In the genomic region with DNA sequence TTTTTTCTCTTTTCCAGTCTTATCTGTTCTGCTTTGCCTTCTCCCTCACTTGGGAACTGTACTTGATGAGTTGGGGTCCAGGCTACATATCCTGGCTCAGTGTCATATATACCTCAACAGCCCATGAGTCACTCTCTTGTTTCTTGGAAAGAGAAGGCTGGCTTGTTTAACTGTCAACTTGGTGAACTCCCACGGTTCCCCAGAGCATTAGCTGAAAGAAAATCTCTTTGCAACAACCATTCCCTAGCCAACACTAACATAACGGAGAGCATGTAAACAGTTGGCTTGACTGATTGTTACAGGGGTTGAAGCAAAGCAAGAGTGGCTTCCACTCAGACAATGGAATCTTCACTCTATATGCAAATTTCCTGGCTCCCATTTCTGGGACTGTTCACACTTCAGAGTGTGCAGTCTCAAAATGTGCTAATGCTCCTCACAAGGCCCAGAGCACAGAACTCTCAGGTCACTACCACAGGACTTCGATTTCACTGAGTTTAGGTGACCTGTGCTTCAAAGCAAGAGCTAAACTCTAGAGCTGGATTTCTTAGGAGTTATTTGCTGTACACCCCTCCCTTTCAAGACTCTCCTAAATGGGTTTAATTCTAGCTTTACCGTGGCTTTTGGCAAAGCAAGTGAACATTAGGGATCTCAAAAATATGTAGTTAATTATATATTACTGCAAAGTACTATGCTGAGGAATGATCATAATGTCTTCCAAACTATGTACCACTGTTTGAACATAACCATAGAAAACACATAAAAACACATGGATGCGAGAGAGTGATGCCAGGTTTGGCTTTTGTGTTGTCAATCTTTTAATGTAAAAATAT, we compare ENCODE assay signal across 9 cellular contexts.
DNase-seq lines count a peak whose midpoint lies in the region; ATAC-seq and TF ChIP-seq lines count a peak whose summit lies in the region.
"Had no signal": no experiment of that assay in that cellular context is flagged by ENCODE, and none has a peak within 500 bp of the region (broad histone marks: within the 10 kb centered on the region; RNA-seq: fewer than 3 reads in every experiment).

No MANE protein-coding gene starts in this region.

- H3K4me2 ChIP-seq in IMR-90 (ENCODE audit: low read depth, low read length) (peak overlapping the region; percentile 76), smooth muscle cell (peak overlapping the region; percentile 72)

- H3K4me3 ChIP-seq in IMR-90 (ENCODE audit: insufficient read depth, low read depth, low read length), result no peak overlapping the region
- H3K4me3 ChIP-seq in smooth muscle cell, result no peak overlapping the region

- TF ChIP-seq CTCF in IMR-90 (conservative IDR thresholded peaks at IDR 0.05; ENCODE audit: low read depth, low read length) (no peak), smooth muscle cell (IDR thresholded peaks at IDR 0.05; ENCODE audit: borderline replicate concordance, insufficient read depth, poor library complexity, severe bottlenecking) (no peak), GM10248 (IDR thresholded peaks at IDR 0.05; ENCODE audit: control extremely low read depth, extremely low read depth, low read depth, missing control alignments) (no peak)

- peak; percentile 90 for ATAC-seq in IMR-90 (ENCODE audit: low read depth)

- 0 out of 3 replicates have a peak overlapping the region, but pooled peaks have one; percentile 21 for H2BK15ac ChIP-seq in IMR-90 (ENCODE audit: low read depth, low read length)

- WGBS in IMR-90 (ENCODE audit: extremely low coverage in 2 of 2, insufficient read length in 1 of 2), 2 experiments, result no CpG with 5 or more reads among the region's 5 CpGs
- WGBS in smooth muscle cell (ENCODE audit: low lambda C conversion rate), result 26% methylated on average over 5 of the region's 5 CpGs

- DNase-seq in IMR-90 (peak; percentile 95), amniotic epithelial cell (ENCODE audit: low read depth) (peak; percentile 98), hepatic stellate cell (ENCODE audit: low spot score) (peak; percentile 53), smooth muscle cell (lab: John Stamatoyannopoulos, UW; ENCODE audit: unreplicated experiment) (no peak), GM10248 (ENCODE audit: extremely low spot score) (no peak), NCI-H1048 (lab: John Stamatoyannopoulos, UW) (no peak), NCI-H69 (lab: John Stamatoyannopoulos, UW) (no peak)
- DNase-seq: naive B cell, NCI-H187 treated with DMSO at 0.1 percent for 48 hours had no signal

- H3K36me3 ChIP-seq in IMR-90 (ENCODE audit: control insufficient read depth, insufficient read depth, low read length) (no peaks in the 10 kb centered on the region), smooth muscle cell (ENCODE audit: low read depth) (no peaks in the 10 kb centered on the region)

- no peaks in the 10 kb centered on the region for H3K79me2 ChIP-seq in smooth muscle cell (ENCODE audit: low read depth)

- BruUV-seq in IMR-90 (replicated peaks; lab: Mats Ljungman, UMichigan), result no TSS peak

- peak overlapping the region in 1 of 2 experiments; percentile 10; a peak in 1 of 4 replicates for H4K8ac ChIP-seq in IMR-90 (ENCODE audit: low read depth in 2 of 2, low read length in 2 of 2)

- H2BK20ac ChIP-seq in IMR-90 (ENCODE audit: low read depth, low read length), result peak overlapping the region; percentile 41

- H3K56ac ChIP-seq in IMR-90 (ENCODE audit: extremely low read depth, insufficient read depth, low read length), result peak overlapping the region; percentile 22; the same call in 1 of the 2 replicates

- no peaks in the 10 kb centered on the region for H3K9me3 ChIP-seq in IMR-90 (ENCODE audit: control insufficient read depth, insufficient read depth, low read length)
- H3K9me3 ChIP-seq in smooth muscle cell (replicated peaks; ENCODE audit: low read depth), result no peaks in the 10 kb centered on the region

- H2BK120ac ChIP-seq in IMR-90 (ENCODE audit: low read depth, low read length), result peak overlapping the region; percentile 59; the same call in 1 of the 2 replicates

- in situ Hi-C loops in IMR-90 (cut with MboI; ENCODE audit: low sequenced_read_pairs), result no loop called here

- H2AK9ac ChIP-seq in IMR-90 (replicated peaks; ENCODE audit: low read depth, low read length, poor library complexity), result no peak overlapping the region

- H4K20me1 ChIP-seq in IMR-90 (ENCODE audit: insufficient read depth, low read length) (no peaks in the 10 kb centered on the region), smooth muscle cell (ENCODE audit: low read depth) (no peaks in the 10 kb centered on the region)

- peaks cover 12% of the 10 kb centered on the region for H3F3A ChIP-seq in smooth muscle cell (ENCODE audit: low read depth)

- H2AK5ac ChIP-seq in IMR-90 (ENCODE audit: low read depth, low read length), result peak overlapping the region; percentile 51

- H4K91ac ChIP-seq in IMR-90 (ENCODE audit: insufficient read depth, low read depth, low read length), result peak overlapping the region; percentile 15; the same call in 1 of the 2 replicates

- intact Hi-C loops in IMR-90 (cut with micrococcal nuclease), result loop anchor here (5.0 kb wide), 1 partner anchor 900 kb away; the partner anchor contains the start of gene MARCKS

- no peaks in the 10 kb centered on the region for H3K27me3 ChIP-seq in IMR-90 (ENCODE audit: control insufficient read depth, insufficient read depth, low read length)
- no peaks in the 10 kb centered on the region for H3K27me3 ChIP-seq in smooth muscle cell (ENCODE audit: low read depth)

- peak overlapping the region; percentile 49; the same call in 1 of the 2 replicates for H3K23ac ChIP-seq in IMR-90 (ENCODE audit: low read depth, low read length)

- H3K4me1 ChIP-seq in IMR-90 (ENCODE audit: control insufficient read depth, insufficient read depth, low read length) (peaks cover 2% of the 10 kb centered on the region), smooth muscle cell (ENCODE audit: low read depth) (peaks cover 9% of the 10 kb centered on the region)

- H3K9ac ChIP-seq in IMR-90 (ENCODE audit: low read depth, low read length) (peak overlapping the region; percentile 33; the same call in 1 of the 2 replicates), smooth muscle cell (ENCODE audit: low read depth) (no peak overlapping the region)

- no peak for TF ChIP-seq RAD21 in IMR-90 (IDR thresholded peaks at IDR 0.05; ENCODE audit: low read length)

- peak overlapping the region; percentile 55; the same call in 1 of the 2 replicates for H4K5ac ChIP-seq in IMR-90 (ENCODE audit: low read depth, low read length)

- H3K18ac ChIP-seq in IMR-90 (ENCODE audit: low read depth, low read length), result peak overlapping the region; percentile 68

- H3K9me1 ChIP-seq in IMR-90 (ENCODE audit: insufficient read depth, low read length), result peaks cover 2% of the 10 kb centered on the region; the same call in 1 of the 2 replicates

- peak overlapping the region; percentile 8 for H2BK5ac ChIP-seq in IMR-90 (ENCODE audit: low read depth, low read length, poor library complexity, severe bottlenecking)

- CTCF ChIA-PET in IMR-90 (lab: Yijun Ruan, JAX) (no interaction called here), GM10248 (lab: Yijun Ruan, JAX) (interaction anchor here (0.9 to 1.1 kb wide), 2 partner anchors 9 to 10 kb away, joined by 3 read pairs; no protein-coding TSS in a partner anchor)

- peak overlapping the region; percentile 34 for H3K14ac ChIP-seq in IMR-90 (replicated peaks; ENCODE audit: low read depth, low read length)

- no peaks in the 10 kb centered on the region for H3K79me1 ChIP-seq in IMR-90 (ENCODE audit: low read depth in 1 of 2, low read length in 2 of 2)

- peak overlapping the region; percentile 81; the same call in 1 of the 2 replicates for H3K27ac ChIP-seq in IMR-90 (ENCODE audit: insufficient read depth, low read length)
- H3K27ac ChIP-seq in smooth muscle cell (ENCODE audit: low read depth), result peak overlapping the region; percentile 87

- POLR2A ChIA-PET in IMR-90 (lab: Charles Lee; ENCODE audit: unreplicated experiment) (no interaction called here), GM10248 (lab: Yijun Ruan, JAX) (no interaction called here)

- H3K4ac ChIP-seq in IMR-90 (ENCODE audit: low read depth, low read length), result peak overlapping the region; percentile 51

- dilution Hi-C loops in IMR-90 (cut with HindIII; ENCODE audit: low sequenced_read_pairs, unreplicated experiment), result no loop called here

- TF ChIP-seq POLR2A in IMR-90 (IDR thresholded peaks at IDR 0.05; ENCODE audit: low read depth, low read length), result no peak

- H2AFZ ChIP-seq in IMR-90 (replicated peaks; ENCODE audit: low read length, poor library complexity), result peak overlapping the region; percentile 3
- peak overlapping the region; percentile 35 for H2AFZ ChIP-seq in smooth muscle cell (ENCODE audit: low read depth)

TF ChIP-seq in IMR-90, 13 proteins besides CTCF, POLR2A, EP300 and RAD21 (continues in another document):
- TF ChIP-seq CEBPB (IDR thresholded peaks at IDR 0.05; ENCODE audit: low read depth, low read length), result 0 out of 2 replicates have a peak, but pooled peaks have one; percentile 14
- TF ChIP-seq RCOR1 (IDR thresholded peaks at IDR 0.05; ENCODE audit: insufficient replicate concordance, low read length), result peak; percentile 52
- TF ChIP-seq, protein P1, sequence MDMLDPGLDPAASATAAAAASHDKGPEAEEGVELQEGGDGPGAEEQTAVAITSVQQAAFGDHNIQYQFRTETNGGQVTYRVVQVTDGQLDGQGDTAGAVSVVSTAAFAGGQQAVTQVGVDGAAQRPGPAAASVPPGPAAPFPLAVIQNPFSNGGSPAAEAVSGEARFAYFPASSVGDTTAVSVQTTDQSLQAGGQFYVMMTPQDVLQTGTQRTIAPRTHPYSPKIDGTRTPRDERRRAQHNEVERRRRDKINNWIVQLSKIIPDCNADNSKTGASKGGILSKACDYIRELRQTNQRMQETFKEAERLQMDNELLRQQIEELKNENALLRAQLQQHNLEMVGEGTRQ (IDR thresholded peaks at IDR 0.05; ENCODE audit: low read depth, low read length), result no peak
- peak; percentile 73 for TF ChIP-seq FOS (IDR thresholded peaks at IDR 0.05; ENCODE audit: low read depth, low read length)
- TF ChIP-seq RFX5 (IDR thresholded peaks at IDR 0.05; ENCODE audit: low read depth, low read length), result no peak
- TF ChIP-seq CHD1 (IDR thresholded peaks at IDR 0.05; ENCODE audit: low read depth, low read length), result no peak
- TF ChIP-seq NFE2L2 (IDR thresholded peaks at IDR 0.05; ENCODE audit: low read depth, low read length), result no peak
- no peak for TF ChIP-seq MAZ (IDR thresholded peaks at IDR 0.05; ENCODE audit: borderline replicate concordance, low read depth, low read length)
- no peak for TF ChIP-seq ELK1 (IDR thresholded peaks at IDR 0.05; ENCODE audit: borderline replicate concordance, low read depth, low read length)
- no peak for TF ChIP-seq MAFK (IDR thresholded peaks at IDR 0.05; ENCODE audit: low read depth, low read length)

Comparison
In these comparisons a context has a peak if more than half of its experiments do, and no peak if none do; other contexts are left out.
1. DNase-seq: peak in IMR-90 (single experiment), amniotic epithelial cell (single experiment) and hepatic stellate cell (single experiment); none in smooth muscle cell (single experiment), GM10248 (single experiment), NCI-H1048 (single experiment) and NCI-H69 (single experiment).